Comparison of ENCODE assay signal across 1 cellular context in genomic region chr3:153221748-153222162, GRCh38.
TF ChIP-seq lines count a peak whose summit lies in the region.

No MANE protein-coding gene starts in this region.

TF ChIP-seq in IMR-90, 13 proteins besides CTCF, POLR2A, EP300 and RAD21:
- TF ChIP-seq ELK1 (IDR thresholded peaks at IDR 0.05; ENCODE audit: borderline replicate concordance, low read depth, low read length) (no peak), RCOR1 (IDR thresholded peaks at IDR 0.05; ENCODE audit: insufficient replicate concordance, low read length) (peak; percentile 53), MXI1 (IDR thresholded peaks at IDR 0.05; ENCODE audit: borderline replicate concordance, low read depth, low read length) (no peak), USF2 (IDR thresholded peaks at IDR 0.05; ENCODE audit: low read depth, low read length) (no peak), CEBPB (IDR thresholded peaks at IDR 0.05; ENCODE audit: low read depth, low read length) (peak; percentile 80), SMC3 (IDR thresholded peaks at IDR 0.05; ENCODE audit: low read depth, low read length) (no peak), CHD1 (IDR thresholded peaks at IDR 0.05; ENCODE audit: low read depth, low read length) (0 out of 2 replicates have a peak, but pooled peaks have one; percentile 40), RFX5 (IDR thresholded peaks at IDR 0.05; ENCODE audit: low read depth, low read length) (no peak), FOS (IDR thresholded peaks at IDR 0.05; ENCODE audit: low read depth, low read length) (peak; percentile 89), BHLHE40 (IDR thresholded peaks at IDR 0.05; ENCODE audit: low read depth, low read length) (peak; percentile 70; the same call in 1 of the 2 replicates), NFE2L2 (IDR thresholded peaks at IDR 0.05; ENCODE audit: low read depth, low read length) (peak; percentile 61), MAFK (IDR thresholded peaks at IDR 0.05; ENCODE audit: low read depth, low read length) (peak; percentile 74), MAZ (IDR thresholded peaks at IDR 0.05; ENCODE audit: borderline replicate concordance, low read depth, low read length) (0 out of 2 replicates have a peak, but pooled peaks have one; percentile 15)
